Comparison of ENCODE assay signal across 19 cellular contexts in genomic region chr1:65924471-65924870, GRCh38.
DNase-seq lines count a peak whose midpoint lies in the region; ATAC-seq and TF ChIP-seq lines count a peak whose summit lies in the region.
"Had no signal": no experiment of that assay in that cellular context is flagged by ENCODE, and none has a peak within 500 bp of the region (broad histone marks: within the 10 kb centered on the region; RNA-seq: fewer than 3 reads in every experiment).

No MANE protein-coding gene starts in this region.

- H2AK5ac ChIP-seq in mesendoderm (ENCODE audit: low read length) = no peak overlapping the region

- no peaks in the 10 kb centered on the region for H3K36me3 ChIP-seq in mesendoderm (ENCODE audit: control insufficient read depth, insufficient read depth, low read length)
- no peaks in the 10 kb centered on the region for H3K36me3 ChIP-seq in PC-9 (ENCODE audit: low read depth)
- H3K36me3 ChIP-seq in aorta (ENCODE audit: control insufficient read depth in 1 of 2, insufficient read depth in 2 of 2, low read length in 1 of 2) = no peaks in the 10 kb centered on the region
- H3K36me3 ChIP-seq: spleen, uterus had no signal

- no peak overlapping the region for H3K4ac ChIP-seq in mesendoderm (ENCODE audit: low read depth, low read length)

- no peak overlapping the region for H3K27ac ChIP-seq in mesendoderm (ENCODE audit: low read depth, low read length)
- no peak overlapping the region for H3K27ac ChIP-seq in PC-9
- H3K27ac ChIP-seq in aorta (ENCODE audit: low read depth in 1 of 2, low read length in 2 of 2) = no peak overlapping the region
- H3K27ac ChIP-seq: spleen, uterus had no signal

- BruUV-seq in PC-9 (replicated peaks; lab: Mats Ljungman, UMichigan) = no TSS peak

- TF ChIP-seq CTCF in epithelial cell of esophagus (IDR thresholded peaks at IDR 0.05; ENCODE audit: insufficient read depth, low read depth, low read length, missing control alignments) = no peak
- no peak for TF ChIP-seq CTCF in PC-9 (conservative IDR thresholded peaks at IDR 0.05)

- ATAC-seq in aorta (ENCODE audit: low FRiP score) = no peak
- ATAC-seq: stimulated activated naive CD8-positive, alpha-beta T cell treated with anti-CD3 and anti-CD28 coated beads, Interleukin-15, Interleukin-2, amounts not matched to agents 100 U/mL and 50 U/mL, for 24 hours had no signal

- H3K9ac ChIP-seq in mesendoderm (ENCODE audit: low read length) = no peak overlapping the region

- no peak overlapping the region for H3K18ac ChIP-seq in mesendoderm (ENCODE audit: low read length)

- POLR2A ChIA-PET in PC-9 (lab: Charles Lee; ENCODE audit: unreplicated experiment) = no interaction called here

- H2BK15ac ChIP-seq in mesendoderm (replicated peaks; ENCODE audit: low read depth) = no peak overlapping the region

- no peak overlapping the region for H3K4me3 ChIP-seq in epithelial cell of esophagus (ENCODE audit: low read length)
- no peak overlapping the region for H3K4me3 ChIP-seq in mesendoderm (ENCODE audit: low read length)
- H3K4me3 ChIP-seq in PC-9 = no peak overlapping the region
- H3K4me3 ChIP-seq in aorta (ENCODE audit: low read length in 2 of 2) = no peak overlapping the region
- H3K4me3 ChIP-seq: spleen, uterus had no signal

- DNase-seq in Daoy (ENCODE audit: low read depth) (peak; percentile 74), NCI-H226 (peak; percentile 84), epithelial cell of esophagus (ENCODE audit: low read depth) (peak; percentile 61), mesendoderm (peak; percentile 8), COR-L47 (lab: John Stamatoyannopoulos, UW) (no peak), PC-9 (no peak), LoVo (ENCODE audit: low spot score) (no peak), aorta (no peak)
- DNase-seq: activated CD4-positive, alpha-beta T cell treated with anti-CD3 and anti-CD28 coated beads, Interleukin-2, amount 10 ng/mL, durations not matched to agents 7 days and 5 days; activated T-cell treated with anti-CD3 and anti-CD28 coated beads, Interleukin-2, amount 50 U/mL, for 48 hours; DMS153; NCI-H1105 treated with DMSO at 0.1 percent for 48 hours; NCI-H2171 treated with DMSO at 0.1 percent for 48 hours; NK-92 treated with Interleukin-12 subunit alpha and Interleukin-12 subunit beta, amount 100 ng/mL, for 24 hours; occipital lobe; SHP77; spleen; stimulated activated naive CD8-positive, alpha-beta T cell treated with anti-CD3 and anti-CD28 coated beads, Interleukin-15, Interleukin-2, amounts not matched to agents 100 U/mL and 50 U/mL, for 24 hours; uterus had no signal

- no peak overlapping the region for H2AFZ ChIP-seq in PC-9

- intact Hi-C loops in PC-9 (cut with micrococcal nuclease; ENCODE audit: unreplicated experiment) (no loop called here), aorta (cut with DNase I) (no loop called here)

- H4K5ac ChIP-seq in mesendoderm (ENCODE audit: low read length) = no peak overlapping the region

- no peaks in the 10 kb centered on the region for H3F3A ChIP-seq in PC-9 (ENCODE audit: insufficient read depth, low read depth)

- no peak overlapping the region for H4K8ac ChIP-seq in mesendoderm (ENCODE audit: low read depth, low read length)

- no peaks in the 10 kb centered on the region for H3K79me1 ChIP-seq in mesendoderm (ENCODE audit: low read length)

- H3K9me2 ChIP-seq in PC-9 (ENCODE audit: insufficient read depth) = no peaks in the 10 kb centered on the region

- no peaks in the 10 kb centered on the region for H3K9me3 ChIP-seq in PC-9 (ENCODE audit: insufficient read depth, low read depth)
- H3K9me3 ChIP-seq in aorta (ENCODE audit: control insufficient read depth, low read length) = no peaks in the 10 kb centered on the region
- H3K9me3 ChIP-seq: spleen, uterus had no signal

- H3K27me3 ChIP-seq in mesendoderm (ENCODE audit: insufficient read depth, low read length, poor library complexity) (no peaks in the 10 kb centered on the region), PC-9 (ENCODE audit: insufficient read depth, low read depth) (no peaks in the 10 kb centered on the region), aorta (ENCODE audit: control insufficient read depth in 1 of 2, insufficient read depth in 2 of 2, low read length in 1 of 2) (no peaks in the 10 kb centered on the region)
- H3K27me3 ChIP-seq: spleen, uterus had no signal

- no peak overlapping the region for H2BK5ac ChIP-seq in mesendoderm (ENCODE audit: low read length)

- no peak overlapping the region for H3K23ac ChIP-seq in mesendoderm (ENCODE audit: low read length)

- CTCF ChIA-PET in PC-9 (lab: Charles Lee) = no interaction called here

- H3K4me1 ChIP-seq in mesendoderm (ENCODE audit: control insufficient read depth, low read depth, low read length) (no peaks in the 10 kb centered on the region), PC-9 (replicated peaks; ENCODE audit: insufficient read depth) (no peaks in the 10 kb centered on the region), aorta (ENCODE audit: control insufficient read depth in 1 of 2, insufficient read depth in 2 of 2, low read length in 2 of 2) (no peaks in the 10 kb centered on the region)
- H3K4me1 ChIP-seq: spleen, uterus had no signal

- no peaks in the 10 kb centered on the region for H4K20me1 ChIP-seq in PC-9 (ENCODE audit: insufficient read depth)

- H3K4me2 ChIP-seq in mesendoderm (ENCODE audit: low read length) = no peak overlapping the region
- no peak overlapping the region for H3K4me2 ChIP-seq in PC-9

- no peak overlapping the region for H3K56ac ChIP-seq in mesendoderm (ENCODE audit: low read length)

- H3K79me2 ChIP-seq in mesendoderm (ENCODE audit: control insufficient read depth, insufficient read depth, low read length) = no peaks in the 10 kb centered on the region
- H3K79me2 ChIP-seq in PC-9 (ENCODE audit: low read depth) = no peaks in the 10 kb centered on the region

- no peak overlapping the region for H2BK120ac ChIP-seq in mesendoderm (ENCODE audit: low read depth, low read length)

Comparison
In these comparisons a context has a peak if more than half of its experiments do, and no peak if none do; other contexts are left out.
1. DNase-seq: peak in Daoy (single experiment), NCI-H226 (single experiment), epithelial cell of esophagus (single experiment) and mesendoderm (single experiment); none in COR-L47 (single experiment), PC-9 (0 of 2), LoVo (single experiment) and aorta (0 of 2).